In the genomic region with DNA sequence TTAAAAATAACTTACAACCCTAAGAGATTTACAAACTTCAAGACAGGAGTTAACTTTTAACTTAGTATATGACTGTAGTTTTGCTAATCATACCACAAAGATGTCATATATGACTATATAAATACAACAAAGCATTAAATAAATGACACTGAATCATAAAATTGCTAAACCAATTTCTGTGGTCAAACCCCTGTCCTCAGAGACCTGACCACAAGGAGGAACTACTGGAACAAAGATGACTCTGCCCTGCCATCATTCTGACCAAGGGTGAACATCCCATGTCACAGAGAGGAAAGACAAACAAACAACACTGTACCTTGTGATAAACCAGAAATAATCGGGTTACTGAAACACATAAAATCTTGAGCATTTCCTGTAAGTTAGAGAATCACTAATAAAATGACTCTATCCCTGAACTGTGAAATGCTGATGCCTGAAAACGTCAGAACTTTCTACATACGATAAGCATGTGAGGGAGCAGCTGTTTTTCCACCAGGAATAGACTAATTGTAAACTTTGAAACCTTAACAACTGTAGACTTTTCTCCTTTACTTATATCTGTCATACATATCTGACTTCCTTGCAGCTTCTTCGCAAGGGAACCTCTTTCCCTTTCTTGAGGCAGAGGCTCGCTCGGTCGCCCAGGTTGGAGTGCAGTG, we compare ENCODE assay signal across 8 cellular contexts. TPM values are rescaled to one million over a fixed set of nuclear protein-coding genes. Genes with fewer than 3 reads are reported as not detected.
DNase-seq lines count a peak whose midpoint lies in the region; ATAC-seq and TF ChIP-seq lines count a peak whose summit lies in the region.

No MANE protein-coding gene starts in this region.

- POLR2A ChIA-PET in Caco-2 (lab: Charles Lee) = no interaction called here

- H3K36me3 ChIP-seq in Caco-2 (ENCODE audit: control insufficient read depth, insufficient read depth, low read length) (peaks cover 8% of the 10 kb centered on the region), mesendoderm (ENCODE audit: control insufficient read depth, insufficient read depth, low read length) (peaks cover 2% of the 10 kb centered on the region)

- H3K9me3 Mint-ChIP-seq in Caco-2 (ENCODE audit: unreplicated experiment) = no peaks in the 10 kb centered on the region

- no peak overlapping the region for H3K4ac ChIP-seq in mesendoderm (ENCODE audit: low read depth, low read length)

- no peak overlapping the region for H2BK120ac ChIP-seq in mesendoderm (ENCODE audit: low read depth, low read length)

- no TSS peak for BruUV-seq in Caco-2 (replicated peaks; lab: Mats Ljungman, UMichigan)

- peaks cover 63% of the 10 kb centered on the region for H3K36me3 Mint-ChIP-seq in Caco-2 (ENCODE audit: insufficient read depth, unreplicated experiment)

- no peak overlapping the region for H4K8ac ChIP-seq in mesendoderm (ENCODE audit: low read depth, low read length)

- no peak overlapping the region for H2AK5ac ChIP-seq in mesendoderm (ENCODE audit: low read length)

- CTCF ChIA-PET in Caco-2 (lab: Charles Lee) = interaction anchor here (1.4 kb wide), 1 partner anchor 174 kb away, joined by 4 read pairs; no protein-coding TSS in a partner anchor

- no peak overlapping the region for H3K27ac ChIP-seq in mesendoderm (ENCODE audit: low read depth, low read length)

- no peak overlapping the region for H3K9ac ChIP-seq in mesendoderm (ENCODE audit: low read length)

- H3K4me2 ChIP-seq in mesendoderm (ENCODE audit: low read length) = no peak overlapping the region

- no peak overlapping the region for H3K18ac ChIP-seq in mesendoderm (ENCODE audit: low read length)

- H3K4me3 Mint-ChIP-seq in Caco-2 (ENCODE audit: unreplicated experiment) = no peak overlapping the region

- H3K27ac Mint-ChIP-seq in Caco-2 (ENCODE audit: unreplicated experiment) = no peak overlapping the region

- no peak overlapping the region for H2BK15ac ChIP-seq in mesendoderm (replicated peaks; ENCODE audit: low read depth)

- peak; percentile 94 for ATAC-seq in GM21390 (IDR thresholded peaks at IDR 0.05; ENCODE audit: unreplicated experiment)

- no peaks in the 10 kb centered on the region for H3K79me1 ChIP-seq in mesendoderm (ENCODE audit: low read length)

- WGBS in mesendoderm (ENCODE audit: extremely low coverage, insufficient coverage, low lambda C conversion rate) = no CpG with 5 or more reads among the region's 7 CpGs

- no peak overlapping the region for H2BK5ac ChIP-seq in mesendoderm (ENCODE audit: low read length)

- no peaks in the 10 kb centered on the region for H3K79me2 ChIP-seq in mesendoderm (ENCODE audit: control insufficient read depth, insufficient read depth, low read length)

- H3K4me1 Mint-ChIP-seq in Caco-2 (ENCODE audit: low read depth, unreplicated experiment) = no peaks in the 10 kb centered on the region

- H4K5ac ChIP-seq in mesendoderm (ENCODE audit: low read length) = no peak overlapping the region

- no peaks in the 10 kb centered on the region for H3K27me3 ChIP-seq in Caco-2 (replicated peaks; ENCODE audit: control insufficient read depth, insufficient read depth, low read length)
- no peaks in the 10 kb centered on the region for H3K27me3 ChIP-seq in mesendoderm (ENCODE audit: insufficient read depth, low read length, poor library complexity)

- H3K4me1 ChIP-seq in Caco-2 = no peaks in the 10 kb centered on the region
- no peaks in the 10 kb centered on the region for H3K4me1 ChIP-seq in mesendoderm (ENCODE audit: control insufficient read depth, low read depth, low read length)

- DNase-seq in GM03348 (ENCODE audit: low spot score) (peak; percentile 41), HS-27A (ENCODE audit: low read depth) (peak; percentile 0), cardiac fibroblast (ENCODE audit: low read depth in 2 of 2) (peak; percentile 72 to 96), NCI-H1417 (lab: John Stamatoyannopoulos, UW) (no peak), Caco-2 (no peak), putamen (ENCODE audit: low spot score) (no peak), mesendoderm (no peak)

- H3K4me3 ChIP-seq in cardiac fibroblast (replicated peaks in 1 of 2; ENCODE audit: low read depth in 2 of 2, low read length in 2 of 2) = no peak overlapping the region
- no peak overlapping the region for H3K4me3 ChIP-seq in Caco-2 (ENCODE audit: low read depth, low read length)
- H3K4me3 ChIP-seq in mesendoderm (ENCODE audit: low read length) = no peak overlapping the region

- H3K56ac ChIP-seq in mesendoderm (ENCODE audit: low read length) = no peak overlapping the region

- no peaks in the 10 kb centered on the region for H3K9me3 ChIP-seq in Caco-2

- intact Hi-C loops in Caco-2 (cut with micrococcal nuclease; ENCODE audit: unreplicated experiment) = loop anchor here (1.0 kb wide), 1 partner anchor 174 kb away; no protein-coding TSS in a partner anchor

- no peaks in the 10 kb centered on the region for H3K27me3 Mint-ChIP-seq in Caco-2 (ENCODE audit: insufficient read depth, unreplicated experiment)

- TF ChIP-seq CTCF in cardiac fibroblast (IDR thresholded peaks at IDR 0.05; ENCODE audit: low read depth, low read length) (no peak), Caco-2 (IDR thresholded peaks at IDR 0.05; ENCODE audit: insufficient read depth in 1 of 2, low read depth in 1 of 2, low read length in 1 of 2, severe bottlenecking in 1 of 2, unreplicated experiment in 1 of 2) (peak in 1 of 2 experiments; percentile 23)

- H3K23ac ChIP-seq in mesendoderm (ENCODE audit: low read length) = no peak overlapping the region

RNA-seq across cellular contexts. Expression of gene WDR59, which starts 47.9 kb away (rescaled TPM):
- total RNA-seq in Caco-2 (2022) = 148 and 174 TPM in 2 replicates
- polyA plus RNA-seq in mesendoderm (2013, experiment 1 of 2) = 31.4 TPM
- polyA plus RNA-seq in mesendoderm (2013, experiment 2 of 2) = 32.9 TPM

Comparison
In these comparisons a context has a peak if more than half of its experiments do, and no peak if none do; other contexts are left out.
1. DNase-seq: peak in GM03348 (single experiment), HS-27A (single experiment) and cardiac fibroblast (2 of 2); none in NCI-H1417 (0 of 3), Caco-2 (0 of 2), putamen (single experiment) and mesendoderm (single experiment).